In genomic region chr7:35725280-35725680, GRCh38 we compare ENCODE assay signal across 8 cellular contexts. TPM values are rescaled to one million over a fixed set of nuclear protein-coding genes. Genes with fewer than 3 reads are reported as not detected.
DNase-seq lines count a peak whose midpoint lies in the region; ATAC-seq and TF ChIP-seq lines count a peak whose summit lies in the region.

No MANE protein-coding gene starts in this region.

- ATAC-seq in GM18517 (IDR thresholded peaks at IDR 0.05; ENCODE audit: unreplicated experiment) (peak; percentile 58), HG02852 (IDR thresholded peaks at IDR 0.05; ENCODE audit: unreplicated experiment) (peak; percentile 46), activated B cell treated with CpG ODN at 0.5 μM for 24 hours (ENCODE audit: low read depth) (no peak), lower lobe of right lung (peak; percentile 47 to 52), HG03025 (IDR thresholded peaks at IDR 0.05; ENCODE audit: low FRiP score, unreplicated experiment) (no peak)

- H3K4me3 ChIP-seq in lower lobe of right lung: no peak overlapping the region
- H3K4me3 ChIP-seq in SJCRH30: no peak overlapping the region

- intact Hi-C loops in activated B cell treated with CpG ODN at 0.5 μM for 24 hours (cut with micrococcal nuclease) (loop anchor here (10.0 kb wide), 1 partner anchor 430 kb away; the partner anchor contains the start of gene EEPD1), lower lobe of right lung (cut with DNase I) (no loop called here)

- H3K36me3 Mint-ChIP-seq in activated B cell treated with CpG ODN at 0.5 μM for 24 hours (ENCODE audit: low read depth): no peaks in the 10 kb centered on the region

- CTCF ChIA-PET in activated B cell treated with CpG ODN at 0.5 μM for 24 hours (lab: Charles Lee): interaction anchor here (1.7 to 7.2 kb wide), 4 partner anchors 11 to 182 kb away, joined by 7 to 96 read pairs (median 34); partner anchors contain the start of gene SEPTIN7

- no peak overlapping the region for H3K27ac ChIP-seq in lower lobe of right lung
- H3K27ac ChIP-seq in SJCRH30: no peak overlapping the region

- H3K27me3 ChIP-seq in lower lobe of right lung (ENCODE audit: low read depth): no peaks in the 10 kb centered on the region
- no peaks in the 10 kb centered on the region for H3K27me3 ChIP-seq in SJCRH30

- peaks cover 92% of the 10 kb centered on the region for H3K4me1 Mint-ChIP-seq in activated B cell treated with CpG ODN at 0.5 μM for 24 hours

- no peaks in the 10 kb centered on the region for H3K36me3 ChIP-seq in lower lobe of right lung
- no peaks in the 10 kb centered on the region for H3K36me3 ChIP-seq in SJCRH30

- TF ChIP-seq CTCF in activated B cell treated with CpG ODN at 0.5 μM for 24 hours (IDR thresholded peaks at IDR 0.05) (no peak), lower lobe of right lung (IDR thresholded peaks at IDR 0.05) (peak; percentile 6)

- no peaks in the 10 kb centered on the region for H3K27me3 Mint-ChIP-seq in activated B cell treated with CpG ODN at 0.5 μM for 24 hours

- peak overlapping the region; percentile 60 for H3K4me3 Mint-ChIP-seq in activated B cell treated with CpG ODN at 0.5 μM for 24 hours

- DNase-seq in activated B cell treated with CpG ODN at 0.5 μM for 24 hours (no peak), lower lobe of right lung (no peak), EL (no peak), SJCRH30 (no peak), MV-4-11 (lab: John Stamatoyannopoulos, UW) (no peak)

- H3K27ac Mint-ChIP-seq in activated B cell treated with CpG ODN at 0.5 μM for 24 hours: peak overlapping the region; percentile 93

- H3K4me1 ChIP-seq in lower lobe of right lung: peaks cover 8% of the 10 kb centered on the region
- H3K4me1 ChIP-seq in SJCRH30: no peaks in the 10 kb centered on the region

- no peaks in the 10 kb centered on the region for H3K9me3 Mint-ChIP-seq in activated B cell treated with CpG ODN at 0.5 μM for 24 hours

- no peaks in the 10 kb centered on the region for H3K9me3 ChIP-seq in lower lobe of right lung
- H3K9me3 ChIP-seq in SJCRH30 (replicated peaks): 0 out of 2 replicates have a peak, but pooled peaks cover 2% of the 10 kb centered on the region

- POLR2A ChIA-PET in activated B cell treated with CpG ODN at 0.5 μM for 24 hours (lab: Charles Lee): interaction anchor here (0.8 to 11.4 kb wide), 5 partner anchors 16 to 125 kb away, joined by 3 to 442 read pairs (median 5); partner anchors contain the start of genes HERPUD2 and SEPTIN7

RNA-seq across cellular contexts. Expression of gene HERPUD2, which starts 30.3 kb away (rescaled TPM):
- total RNA-seq in activated B cell treated with CpG ODN at 0.5 μM for 24 hours (26.2 and 31.5 TPM in 2 replicates), lower lobe of right lung (40.0 TPM)
- total RNA-seq in SJCRH30 (2014; rRNA removed; shearing (Covaris generic)): 23.7 and 24.0 TPM in 2 replicates

Comparison
In these comparisons a context has a peak if more than half of its experiments do, and no peak if none do; other contexts are left out.
1. ATAC-seq: peak in GM18517 (single experiment), HG02852 (single experiment) and lower lobe of right lung (2 of 2); none in activated B cell treated with CpG ODN at 0.5 μM for 24 hours (single experiment) and HG03025 (single experiment).